ENCODE assay signal across 22 cellular contexts in genomic region chr10:51786684-51787035, GRCh38.
"Had no signal": no experiment of that assay in that cellular context is flagged by ENCODE, and none has a peak within 500 bp of the region (broad histone marks: within the 10 kb centered on the region; RNA-seq: fewer than 3 reads in every experiment).

No MANE protein-coding gene starts in this region.

- H3K4me2 ChIP-seq: neural progenitor cell had no signal

- H3K36me3 Mint-ChIP-seq: neural progenitor cell; stimulated activated naive B cell treated with anti-CD40 and anti-IgM and Interleukin-4, amounts not matched to agents 10 μg/mL and 1 μg/mL and 100 μg/mL, for 72 hours had no signal

- H3K79me2 ChIP-seq: parathyroid adenoma had no signal

- DNase-seq: cortex of kidney; effector memory CD8-positive, alpha-beta T cell; erythroblast; esophagus squamous epithelium; foreskin fibroblast; gastrocnemius medialis; head of caudate nucleus; left ventricle myocardium superior; lower lobe of right lung; right lobe of liver; small intestine; stimulated activated CD4-positive, alpha-beta T cell treated with anti-CD3 and anti-CD28 coated beads, Interleukin-15, amount 100 ng/mL, for 24 hours; stimulated activated CD4-positive, alpha-beta T cell treated with anti-CD3 and anti-CD28 coated beads, Interleukin-2, amount 100 ng/mL, for 48 hours; stimulated activated naive B cell treated with anti-CD40 and anti-IgM and Interleukin-4, amounts not matched to agents 10 μg/mL and 1 μg/mL and 100 μg/mL, for 72 hours; transverse colon; upper lobe of right lung; uterus had no signal

- H3K4me3 ChIP-seq: esophagus squamous epithelium, gastrocnemius medialis, lower lobe of right lung, neural progenitor cell, right lobe of liver, transverse colon, upper lobe of right lung, uterus had no signal

- ATAC-seq: effector memory CD8-positive, alpha-beta T cell; gastrocnemius medialis; left ventricle myocardium superior; lower lobe of right lung; right lobe of liver; stimulated activated naive B cell treated with anti-CD40 and anti-IgM and Interleukin-4, amounts not matched to agents 10 μg/mL and 1 μg/mL and 100 μg/mL, for 72 hours; upper lobe of right lung had no signal

- H3K4me1 ChIP-seq: lower lobe of right lung, parathyroid adenoma, right lobe of liver, transverse colon, upper lobe of right lung, uterus had no signal

- H3K4me1 Mint-ChIP-seq: nephron; stimulated activated naive B cell treated with anti-CD40 and anti-IgM and Interleukin-4, amounts not matched to agents 10 μg/mL and 1 μg/mL and 100 μg/mL, for 72 hours had no signal

- H3K4me3 Mint-ChIP-seq: effector memory CD8-positive, alpha-beta T cell; nephron; neural progenitor cell; stimulated activated naive B cell treated with anti-CD40 and anti-IgM and Interleukin-4, amounts not matched to agents 10 μg/mL and 1 μg/mL and 100 μg/mL, for 72 hours; stimulated activated naive CD8-positive, alpha-beta T cell treated with anti-CD3 and anti-CD28 coated beads, Interleukin-15, Interleukin-2, amounts not matched to agents 100 ng/mL and 50 ng/mL, for 24 hours had no signal

- H3K9ac ChIP-seq: neural progenitor cell, parathyroid adenoma had no signal

- H2AFZ ChIP-seq: neural progenitor cell, parathyroid adenoma had no signal

- H3K27me3 ChIP-seq: esophagus squamous epithelium, gastrocnemius medialis, neural progenitor cell, right lobe of liver, transverse colon, upper lobe of right lung, uterus had no signal

- H3K27me3 Mint-ChIP-seq: effector memory CD8-positive, alpha-beta T cell; progenitor cell of endocrine pancreas had no signal

- H3K9me3 ChIP-seq: esophagus squamous epithelium, gastrocnemius medialis, lower lobe of right lung, right lobe of liver, transverse colon, upper lobe of right lung, uterus had no signal

- H3K27ac ChIP-seq: esophagus squamous epithelium, gastrocnemius medialis, lower lobe of right lung, neural progenitor cell, parathyroid adenoma, right lobe of liver, transverse colon, upper lobe of right lung, uterus had no signal

- H3K36me3 ChIP-seq: esophagus squamous epithelium, gastrocnemius medialis, lower lobe of right lung, neural progenitor cell, right lobe of liver, transverse colon, upper lobe of right lung, uterus had no signal

- H3K27ac Mint-ChIP-seq: effector memory CD8-positive, alpha-beta T cell; nephron; neural progenitor cell; progenitor cell of endocrine pancreas; stimulated activated naive B cell treated with anti-CD40 and anti-IgM and Interleukin-4, amounts not matched to agents 10 μg/mL and 1 μg/mL and 100 μg/mL, for 72 hours; stimulated activated naive CD8-positive, alpha-beta T cell treated with anti-CD3 and anti-CD28 coated beads, Interleukin-15, Interleukin-2, amounts not matched to agents 100 ng/mL and 50 ng/mL, for 24 hours had no signal
